13 cellular contexts compared by ENCODE assay signal in genomic region chr13:98541211-98541610, GRCh38. TPM values are rescaled to one million over a fixed set of nuclear protein-coding genes. Genes with fewer than 3 reads are reported as not detected.
DNase-seq lines count a peak whose midpoint lies in the region; ATAC-seq, FAIRE-seq and TF ChIP-seq lines count a peak whose summit lies in the region.
"Had no signal": no experiment of that assay in that cellular context is flagged by ENCODE, and none has a peak within 500 bp of the region (broad histone marks: within the 10 kb centered on the region; RNA-seq: fewer than 3 reads in every experiment).

No MANE protein-coding gene starts in this region.

- in situ Hi-C loops in mammary epithelial cell (cut with MboI; ENCODE audit: low sequenced_read_pairs in 2 of 2), result no loop called here
- in situ Hi-C loops in GM12878 (cut with MboI), result no loop called here

- no peaks in the 10 kb centered on the region for H3K9me3 ChIP-seq in mammary epithelial cell (replicated peaks; ENCODE audit: insufficient read depth, low read length)
- H3K9me3 ChIP-seq in GM12878 (replicated peaks; ENCODE audit: control insufficient read depth, insufficient read depth, low read length), result no peaks in the 10 kb centered on the region
- H3K9me3 ChIP-seq in mesenchymal stem cell (ENCODE audit: control insufficient read depth, low read length), result no peaks in the 10 kb centered on the region
- H3K9me3 ChIP-seq in tibial nerve, result no peaks in the 10 kb centered on the region

- SMC1A ChIA-PET in GM12878 (lab: Charles Lee; ENCODE audit: uncharacterized antibody, unreplicated experiment), result interaction anchor here (0.7 to 2.7 kb wide), 21 partner anchors 8 to 111 kb away, joined by 3 to 17 read pairs (median 5); no protein-coding TSS in a partner anchor

- no peak overlapping the region for H2AFZ ChIP-seq in mammary epithelial cell (ENCODE audit: low read depth, low read length)
- H2AFZ ChIP-seq in GM12878 (ENCODE audit: control insufficient read depth, low read depth, low read length), result no peak overlapping the region
- H2AFZ ChIP-seq in mesenchymal stem cell (ENCODE audit: low read depth, low read length), result no peak overlapping the region

- no peak overlapping the region for H4K91ac ChIP-seq in mesenchymal stem cell (ENCODE audit: low read length)

- H3K18ac ChIP-seq in mesenchymal stem cell (ENCODE audit: low read depth in 1 of 2, low read length in 2 of 2), result no peak overlapping the region

- peaks cover 37% of the 10 kb centered on the region for H3K4me1 Mint-ChIP-seq in MCF 10A (ENCODE audit: insufficient read depth, unreplicated experiment)

- no peak overlapping the region for H2BK12ac ChIP-seq in mesenchymal stem cell (ENCODE audit: low read length in 2 of 2)

- POLR2A ChIA-PET in MCF 10A (lab: Yijun Ruan, JAX), result interaction anchor here (1.2 to 1.9 kb wide), 3 partner anchors 45 to 59 kb away, joined by 4 read pairs; no protein-coding TSS in a partner anchor
- POLR2A ChIA-PET in GM12878 (lab: Charles Lee), result interaction anchor here (0.6 to 2.2 kb wide), 8 partner anchors 8 to 40 kb away, joined by 3 to 11 read pairs (median 5); no protein-coding TSS in a partner anchor

- H3K4me3 Mint-ChIP-seq in MCF 10A (ENCODE audit: unreplicated experiment), result no peak overlapping the region

- peaks cover 4% of the 10 kb centered on the region for H3K36me3 ChIP-seq in mammary epithelial cell (ENCODE audit: insufficient read depth, low read length)
- peaks cover 6 to 11% of the 10 kb centered on the region in 2 experiments; a peak in 3 of 4 replicates for H3K36me3 ChIP-seq in GM12878 (ENCODE audit: control insufficient read depth in 2 of 2, insufficient read depth in 2 of 2, low read length in 1 of 2)
- peaks cover 0 to 17% of the 10 kb centered on the region in 2 experiments for H3K36me3 ChIP-seq in mesenchymal stem cell (ENCODE audit: control insufficient read depth in 1 of 2, insufficient read depth in 2 of 2, low read depth in 1 of 2, low read length in 2 of 2)
- no peaks in the 10 kb centered on the region for H3K36me3 ChIP-seq in tibial nerve

- H2BK120ac ChIP-seq in mesenchymal stem cell (ENCODE audit: low read depth, low read length), result no peak overlapping the region

- H3K79me2 ChIP-seq in mammary epithelial cell (ENCODE audit: insufficient read depth, low read length) (peaks cover 99% of the 10 kb centered on the region), GM12878 (ENCODE audit: control insufficient read depth, insufficient read depth, low read length) (peaks cover 96% of the 10 kb centered on the region)

- no peak overlapping the region for H3K14ac ChIP-seq in mesenchymal stem cell (ENCODE audit: low read length in 2 of 2)

- H3K27me3 ChIP-seq in mammary epithelial cell (ENCODE audit: insufficient read depth, low read length) (no peaks in the 10 kb centered on the region), GM12878 (replicated peaks in 1 of 2; ENCODE audit: control insufficient read depth in 2 of 2, insufficient read depth in 2 of 2, low read length in 1 of 2) (no peaks in the 10 kb centered on the region), mesenchymal stem cell (ENCODE audit: control insufficient read depth in 1 of 2, insufficient read depth in 1 of 2, low read length in 2 of 2) (no peaks in the 10 kb centered on the region), tibial nerve (no peaks in the 10 kb centered on the region)

- TF ChIP-seq RAD21 in GM12878 (IDR thresholded peaks at IDR 0.05; ENCODE audit: insufficient read depth, low read depth, low read length), result no peak

- TF ChIP-seq CTCF in MCF 10A (IDR thresholded peaks at IDR 0.05; ENCODE audit: unreplicated experiment), result no peak
- TF ChIP-seq CTCF in mammary epithelial cell (conservative IDR thresholded peaks at IDR 0.05 in 1 of 2, IDR thresholded peaks at IDR 0.05 in 1 of 2; ENCODE audit: extremely low read depth in 1 of 2, insufficient read depth in 1 of 2, low read depth in 1 of 2, low read length in 2 of 2), result no peak
- TF ChIP-seq CTCF in GM12878 (IDR thresholded peaks at IDR 0.05 in 2 of 3, conservative IDR thresholded peaks at IDR 0.05 in 1 of 3; ENCODE audit: control insufficient read depth in 2 of 3, extremely low read depth in 1 of 3, insufficient read depth in 1 of 3, low read depth in 3 of 3, low read length in 3 of 3), result no peak
- TF ChIP-seq CTCF in tibial nerve (IDR thresholded peaks at IDR 0.05), result no peak

- no peak for FAIRE-seq in GM12878 (lab: Jason Lieb, UNC)
- FAIRE-seq: G401.6 had no signal

- H3K9me3 Mint-ChIP-seq in MCF 10A (ENCODE audit: unreplicated experiment), result no peaks in the 10 kb centered on the region

- no peak for TF ChIP-seq POLR2A in GM12878 (IDR thresholded peaks at IDR 0.05; ENCODE audit: low read depth, low read length)
- TF ChIP-seq POLR2A in tibial nerve (IDR thresholded peaks at IDR 0.05), result no peak

- no peak for TF ChIP-seq EP300 in GM12878 (IDR thresholded peaks at IDR 0.05; ENCODE audit: borderline replicate concordance in 1 of 2, control insufficient read depth in 1 of 2, low read depth in 2 of 2, low read length in 2 of 2)
- no peak for TF ChIP-seq EP300 in tibial nerve (IDR thresholded peaks at IDR 0.05)

- WGBS in mammary epithelial cell (ENCODE audit: low coverage, missing lambda C conversion rate), result 81% methylated on average over 5 of the region's 5 CpGs
- WGBS in GM12878 (ENCODE audit: insufficient coverage, insufficient replicate concordance, low lambda C conversion rate, missing lambda C conversion rate), result 60% methylated on average over 5 of the region's 5 CpGs
- 98% methylated on average over 4 of the region's 5 CpGs for WGBS in mesenchymal stem cell
- 36 to 37% methylated on average over 5 of the region's 5 CpGs for WGBS in tibial nerve, 2 donors

- no peak overlapping the region for H4K8ac ChIP-seq in mesenchymal stem cell (ENCODE audit: low read length)

- no peak overlapping the region for H3K4ac ChIP-seq in mesenchymal stem cell (ENCODE audit: low read depth in 1 of 2, low read length in 2 of 2)

- RAD21 ChIA-PET in GM12878 (lab: Charles Lee; ENCODE audit: unreplicated experiment), result interaction anchor here (0.6 to 2.6 kb wide), 9 partner anchors 8 to 133 kb away, joined by 3 to 9 read pairs (median 3); no protein-coding TSS in a partner anchor

- H2BK15ac ChIP-seq in mesenchymal stem cell (ENCODE audit: low read depth, poor library complexity, severe bottlenecking), result no peak overlapping the region

- H3K27me3 Mint-ChIP-seq in MCF 10A (ENCODE audit: insufficient read depth, unreplicated experiment), result no peaks in the 10 kb centered on the region

- dilution Hi-C loops in mammary epithelial cell (cut with HindIII; ENCODE audit: low sequenced_read_pairs), result no loop called here

- BruUV-seq in MCF 10A (replicated peaks; lab: Mats Ljungman, UMichigan), result no TSS peak
- no TSS peak for BruUV-seq in mammary epithelial cell (replicated peaks; lab: Mats Ljungman, UMichigan)
- BruUV-seq in GM12878 (replicated peaks; lab: Mats Ljungman, UMichigan), result no TSS peak

- ATAC-seq in GM12878, result no peak

- peak overlapping the region; percentile 12 for H3K27ac Mint-ChIP-seq in MCF 10A (ENCODE audit: low read depth, unreplicated experiment)

- intact Hi-C loops in MCF 10A (cut with micrococcal nuclease), result no loop called here
- intact Hi-C loops in mammary epithelial cell (cut with micrococcal nuclease), result no loop called here
- intact Hi-C loops in GM12878 (cut with micrococcal nuclease; ENCODE audit: unreplicated experiment), result no loop called here

- H3K27ac ChIP-seq in mammary epithelial cell (ENCODE audit: insufficient read depth, low read depth, low read length) (no peak overlapping the region), GM12878 (ENCODE audit: control insufficient read depth, insufficient read depth) (peak overlapping the region; percentile 28; the same call in 1 of the 2 replicates), mesenchymal stem cell (ENCODE audit: low read length, poor library complexity, severe bottlenecking) (no peak overlapping the region), tibial nerve (peak overlapping the region in 3 of 4 donors; percentile 50 to 62 (median 50))

- CTCF ChIA-PET in MCF 10A (lab: Yijun Ruan, JAX) (interaction anchor here (0.6 to 1.6 kb wide), 4 partner anchors 80 to 253 kb away, joined by 3 to 6 read pairs (median 3); no protein-coding TSS in a partner anchor), mammary epithelial cell (lab: Charles Lee; ENCODE audit: low non-redundant PET) (no interaction called here), GM12878 (lab: Yijun Ruan, JAX) (interaction anchor here (1.0 to 3.0 kb wide), 11 partner anchors 8 to 112 kb away, joined by 3 to 8 read pairs (median 4); no protein-coding TSS in a partner anchor)

- DNase-seq in MCF 10A (ENCODE audit: unreplicated experiment), result no peak
- DNase-seq in mammary epithelial cell, result no peak
- DNase-seq in GM12878 (ENCODE audit: low read depth, low spot score), result no peak
- no peak for DNase-seq in mesenchymal stem cell
- no peak for DNase-seq in tibial nerve (ENCODE audit: low spot score in 2 of 2)
- no peak for DNase-seq in COLO668 (lab: John Stamatoyannopoulos, UW; ENCODE audit: unreplicated experiment)
- DNase-seq in putamen (ENCODE audit: low spot score), result no peak
- no peak for DNase-seq in NCI-H1436 (lab: John Stamatoyannopoulos, UW)
- DNase-seq: activated CD4-positive, alpha-beta T cell treated with anti-CD3 and anti-CD28 coated beads, Interleukin-2, amount 50 U/mL, for 48 hours; left cardiac atrium; NCI-H1930; stimulated activated CD4-positive, alpha-beta T cell treated with anti-CD3 and anti-CD28 coated beads, Interleukin-12 subunit alpha, Interleukin-12 subunit beta, amount 100 ng/mL, for 4 hours had no signal

- H3K4me1 ChIP-seq in mammary epithelial cell (ENCODE audit: insufficient read depth, low read length) (peaks cover 17% of the 10 kb centered on the region), GM12878 (ENCODE audit: control insufficient read depth, insufficient read depth, low read length) (peaks cover 56% of the 10 kb centered on the region), mesenchymal stem cell (ENCODE audit: control insufficient read depth, insufficient read depth, low read depth, low read length) (peaks cover 16% of the 10 kb centered on the region), tibial nerve (peaks cover 0 to 88% (median 46%) of the 10 kb centered on the region in 4 donors)

- no peak overlapping the region for H2AK5ac ChIP-seq in mesenchymal stem cell (ENCODE audit: low read length, severe bottlenecking)

- H3K4me3 ChIP-seq in mammary epithelial cell (replicated peaks in 1 of 3; ENCODE audit: insufficient read depth in 1 of 3, low read depth in 2 of 3, low read length in 3 of 3) (no peak overlapping the region), GM12878 (no peak overlapping the region), mesenchymal stem cell (ENCODE audit: insufficient read depth in 1 of 2, low read depth in 1 of 2, low read length in 2 of 2) (peak overlapping the region in 1 of 2 experiments; percentile 73), tibial nerve (no peak overlapping the region)

- no peak overlapping the region for H3K23ac ChIP-seq in mesenchymal stem cell (ENCODE audit: low read length in 2 of 2)

- H2BK5ac ChIP-seq in mesenchymal stem cell (ENCODE audit: low read depth, low read length, poor library complexity, severe bottlenecking), result no peak overlapping the region

- H3K9ac ChIP-seq in mammary epithelial cell (ENCODE audit: insufficient read depth, low read length) (no peak overlapping the region), GM12878 (ENCODE audit: control insufficient read depth, insufficient read depth, low read length) (no peak overlapping the region), mesenchymal stem cell (ENCODE audit: low read length) (peak overlapping the region; percentile 69)

- H4K20me1 ChIP-seq in mammary epithelial cell (ENCODE audit: insufficient read depth, low read length), result peaks cover 20% of the 10 kb centered on the region
- H4K20me1 ChIP-seq in GM12878 (ENCODE audit: control insufficient read depth, insufficient read depth), result peaks cover 5% of the 10 kb centered on the region

- peaks cover 38% of the 10 kb centered on the region for H3K79me1 ChIP-seq in mesenchymal stem cell (replicated peaks; ENCODE audit: low read length, poor library complexity, severe bottlenecking)

- H3K4me2 ChIP-seq in mammary epithelial cell (ENCODE audit: insufficient read depth, low read depth, low read length) (no peak overlapping the region), GM12878 (ENCODE audit: control insufficient read depth, insufficient read depth) (peak overlapping the region; percentile 57), mesenchymal stem cell (ENCODE audit: low read length, poor library complexity, severe bottlenecking) (no peak overlapping the region)

- peaks cover 12% of the 10 kb centered on the region for H3K36me3 Mint-ChIP-seq in MCF 10A (ENCODE audit: insufficient read depth, unreplicated experiment)

RNA-seq across cellular contexts. Expression of gene STK24, which starts 35.7 kb away (rescaled TPM):
- 200 and 215 TPM in 2 replicates for total RNA-seq in MCF 10A (2022)
- total RNA-seq in mammary epithelial cell, result 100 to 1,000 TPM; 114 to 189 TPM
- 77.9 TPM for polyA plus RNA-seq in mammary epithelial cell
- polyA minus RNA-seq in mammary epithelial cell, result 128 TPM
- 91.0 and 96.5 TPM in 2 replicates for total RNA-seq in GM12878 (2013; cell fraction: nucleolus; rRNA removed)
- total RNA-seq in GM12878 (2014; rRNA removed), result 52.2 and 61.7 TPM in 2 replicates
- 66.3 and 68.6 TPM in 2 replicates for total RNA-seq in GM12878 (2014; rRNA removed; fragmentation: Illumina TruSeq; extraction: Trizol)
- total RNA-seq in GM12878 (2021), result 87.0 and 88.1 TPM in 2 replicates
- 66.2 TPM for polyA plus RNA-seq in GM12878 (2011; ENCODE audit: low read depth)
- 56.7 and 70.4 TPM in 2 replicates for polyA plus RNA-seq in GM12878 (2011; rRNA removed)
- 43.2 and 61.8 TPM in 2 replicates for polyA plus RNA-seq in GM12878 (2011; cell fraction: cytosol; rRNA removed)
- 59.5 and 64.2 TPM in 2 replicates for polyA plus RNA-seq in GM12878 (2011; cell fraction: nucleus; rRNA removed)
- polyA plus RNA-seq in GM12878 (2012), result 87.5 and 98.1 TPM in 2 replicates
- 115 and 132 TPM in 2 replicates for polyA plus RNA-seq in GM12878 (2014; fragmentation: Illumina TruSeq; extraction: Trizol)
- 10 to 100 TPM in 1 of 2 experiments, 1 to 10 TPM in 1; 9.9 to 19.1 TPM for polyA plus RNA-seq in GM12878 (2014; fragmentation: Nextera tagmentation; extraction: Ambion mirVana)
- 49.5 and 53.6 TPM in 2 replicates for polyA plus RNA-seq in GM12878 (2014; rRNA removed)
- 1 to 10 TPM; 7.5 to 8.2 TPM for polyA plus RNA-seq in GM12878 (2016; fragmentation: Nextera tagmentation; extraction: Ambion mirVana)
- 30.6 and 38.6 TPM in 2 replicates for polyA minus RNA-seq in GM12878 (2011; rRNA and poly(A)+ RNA removed)
- 15.6 and 23.4 TPM in 2 replicates for polyA minus RNA-seq in GM12878 (2011; cell fraction: cytosol; rRNA and poly(A)+ RNA removed)
- polyA minus RNA-seq in GM12878 (2011; cell fraction: nucleus; rRNA and poly(A)+ RNA removed), result 29.5 and 49.8 TPM in 2 replicates
- 136 TPM for polyA plus RNA-seq in mesenchymal stem cell (2013, experiment 1 of 2)
- 138 TPM for polyA plus RNA-seq in mesenchymal stem cell (2013, experiment 2 of 2)
- total RNA-seq in tibial nerve, result 10 to 100 TPM; 49.8 to 68.9 (median 57.0) TPM

Comparison
In these comparisons a context has a peak if more than half of its experiments do, and no peak if none do; other contexts are left out.
1. H3K27ac ChIP-seq: peak in GM12878 (single experiment) and tibial nerve (3 of 4); none in mammary epithelial cell (single experiment) and mesenchymal stem cell (single experiment).